ENCODE assay signal across 8 cellular contexts in genomic region chr10:52004342-52004949, GRCh38.
DNase-seq lines count a peak whose midpoint lies in the region; ATAC-seq and TF ChIP-seq lines count a peak whose summit lies in the region.

No MANE protein-coding gene starts in this region.

- no peak for TF ChIP-seq EP300 in neural cell (conservative IDR thresholded peaks at IDR 0.05; ENCODE audit: poor library complexity, severe bottlenecking)

- H3K9me2 ChIP-seq in neural cell (ENCODE audit: insufficient read depth, low read length), result no peaks in the 10 kb centered on the region

- H3K4me3 ChIP-seq in GM12865 (ENCODE audit: low read depth, low read length), result no peak overlapping the region
- H3K4me3 ChIP-seq in neural cell (ENCODE audit: low read length), result no peak overlapping the region

- H3K27ac ChIP-seq in neural cell (ENCODE audit: low read length), result no peak overlapping the region

- H3K4me2 ChIP-seq in neural cell (ENCODE audit: low read length), result no peak overlapping the region

- peak; percentile 54 for ATAC-seq in HG02610 (IDR thresholded peaks at IDR 0.05; ENCODE audit: unreplicated experiment)
- ATAC-seq in HG03135 (IDR thresholded peaks at IDR 0.05; ENCODE audit: unreplicated experiment), result no peak
- ATAC-seq in HG03457 (IDR thresholded peaks at IDR 0.05; ENCODE audit: unreplicated experiment), result no peak

- no peak overlapping the region for H3K9ac ChIP-seq in neural cell (ENCODE audit: low read length)

- no peaks in the 10 kb centered on the region for H3K79me2 ChIP-seq in neural cell (replicated peaks; ENCODE audit: insufficient read depth, low read length)

- no peaks in the 10 kb centered on the region for H3K36me3 ChIP-seq in neural cell (ENCODE audit: insufficient read depth, low read length)

- no peaks in the 10 kb centered on the region for H4K20me1 ChIP-seq in neural cell (ENCODE audit: insufficient read depth)

- no peaks in the 10 kb centered on the region for H3K27me3 ChIP-seq in neural cell (ENCODE audit: insufficient read depth, low read depth, low read length)

- peak; percentile 42 for TF ChIP-seq CTCF in GM12865 (IDR thresholded peaks at IDR 0.05; ENCODE audit: insufficient read depth, low read depth, low read length, missing control alignments)
- peak; percentile 79 for TF ChIP-seq CTCF in neural cell (IDR thresholded peaks at IDR 0.05; ENCODE audit: poor library complexity, severe bottlenecking)

- DNase-seq in GM12865 (ENCODE audit: low read depth) (peak; percentile 28), NCI-H345 treated with DMSO at 0.1 percent for 48 hours (lab: John Stamatoyannopoulos, UW; ENCODE audit: unreplicated experiment) (peak; percentile 15), dermis microvascular lymphatic vessel endothelial cell (ENCODE audit: low read depth in 2 of 2) (peak; percentile 20 to 44), retina (no peak)

- TF ChIP-seq RAD21 in neural cell (conservative IDR thresholded peaks at IDR 0.05), result peak; percentile 76

- no peak overlapping the region for H2AFZ ChIP-seq in neural cell (ENCODE audit: low read depth, low read length)

- peaks cover 6% of the 10 kb centered on the region for H3K9me3 ChIP-seq in neural cell (ENCODE audit: low read length)

- no peaks in the 10 kb centered on the region for H3F3A ChIP-seq in neural cell (ENCODE audit: insufficient read depth, low read length, poor library complexity, severe bottlenecking)

TF ChIP-seq in neural cell, 6 proteins besides CTCF, POLR2A, EP300 and RAD21:
- TF ChIP-seq, protein P1, sequence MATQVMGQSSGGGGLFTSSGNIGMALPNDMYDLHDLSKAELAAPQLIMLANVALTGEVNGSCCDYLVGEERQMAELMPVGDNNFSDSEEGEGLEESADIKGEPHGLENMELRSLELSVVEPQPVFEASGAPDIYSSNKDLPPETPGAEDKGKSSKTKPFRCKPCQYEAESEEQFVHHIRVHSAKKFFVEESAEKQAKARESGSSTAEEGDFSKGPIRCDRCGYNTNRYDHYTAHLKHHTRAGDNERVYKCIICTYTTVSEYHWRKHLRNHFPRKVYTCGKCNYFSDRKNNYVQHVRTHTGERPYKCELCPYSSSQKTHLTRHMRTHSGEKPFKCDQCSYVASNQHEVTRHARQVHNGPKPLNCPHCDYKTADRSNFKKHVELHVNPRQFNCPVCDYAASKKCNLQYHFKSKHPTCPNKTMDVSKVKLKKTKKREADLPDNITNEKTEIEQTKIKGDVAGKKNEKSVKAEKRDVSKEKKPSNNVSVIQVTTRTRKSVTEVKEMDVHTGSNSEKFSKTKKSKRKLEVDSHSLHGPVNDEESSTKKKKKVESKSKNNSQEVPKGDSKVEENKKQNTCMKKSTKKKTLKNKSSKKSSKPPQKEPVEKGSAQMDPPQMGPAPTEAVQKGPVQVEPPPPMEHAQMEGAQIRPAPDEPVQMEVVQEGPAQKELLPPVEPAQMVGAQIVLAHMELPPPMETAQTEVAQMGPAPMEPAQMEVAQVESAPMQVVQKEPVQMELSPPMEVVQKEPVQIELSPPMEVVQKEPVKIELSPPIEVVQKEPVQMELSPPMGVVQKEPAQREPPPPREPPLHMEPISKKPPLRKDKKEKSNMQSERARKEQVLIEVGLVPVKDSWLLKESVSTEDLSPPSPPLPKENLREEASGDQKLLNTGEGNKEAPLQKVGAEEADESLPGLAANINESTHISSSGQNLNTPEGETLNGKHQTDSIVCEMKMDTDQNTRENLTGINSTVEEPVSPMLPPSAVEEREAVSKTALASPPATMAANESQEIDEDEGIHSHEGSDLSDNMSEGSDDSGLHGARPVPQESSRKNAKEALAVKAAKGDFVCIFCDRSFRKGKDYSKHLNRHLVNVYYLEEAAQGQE (IDR thresholded peaks at IDR 0.05; ENCODE audit: borderline replicate concordance), result no peak
- TF ChIP-seq SMC3 (conservative IDR thresholded peaks at IDR 0.05; ENCODE audit: poor library complexity) (peak; percentile 81), TAF1 (IDR thresholded peaks at IDR 0.05; ENCODE audit: low read depth) (no peak), EZH2 (IDR thresholded peaks at IDR 0.05; ENCODE audit: borderline replicate concordance, insufficient read depth, low read length, poor library complexity, severe bottlenecking) (no peak), MXI1 (conservative IDR thresholded peaks at IDR 0.05; ENCODE audit: poor library complexity, severe bottlenecking) (no peak)
